ENCODE assay signal across 7 cellular contexts in the genomic region with DNA sequence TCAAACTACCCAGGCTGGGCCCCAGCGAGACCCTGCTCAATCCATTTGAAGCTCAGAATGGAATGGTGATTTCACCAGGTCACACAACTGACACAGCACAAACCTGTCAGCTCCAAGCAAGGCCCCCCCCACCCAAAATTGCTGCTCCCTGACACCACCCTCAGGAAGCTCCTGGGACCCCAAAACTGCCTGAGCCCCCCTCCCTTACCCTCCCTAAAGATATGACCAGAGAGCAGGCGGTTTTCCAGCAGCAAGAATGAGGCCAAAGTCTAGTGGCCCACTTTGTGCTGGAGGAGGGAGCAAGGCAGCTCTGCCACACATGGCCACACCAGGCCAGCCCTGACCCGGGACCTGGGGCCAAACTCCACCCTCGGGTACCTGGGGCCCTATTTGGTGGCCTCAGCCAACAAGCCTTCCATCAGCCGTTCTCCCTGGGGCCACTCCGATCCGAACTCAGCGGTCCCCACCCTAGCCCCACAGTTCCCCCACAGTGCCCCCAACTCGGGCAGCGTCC. TPM values are rescaled to one million over a fixed set of nuclear protein-coding genes. Genes with fewer than 3 reads are reported as not detected.
DNase-seq lines count a peak whose midpoint lies in the region; ATAC-seq, FAIRE-seq and TF ChIP-seq lines count a peak whose summit lies in the region.
"Had no signal": no experiment of that assay in that cellular context is flagged by ENCODE, and none has a peak within 500 bp of the region (broad histone marks: within the 10 kb centered on the region; RNA-seq: fewer than 3 reads in every experiment).

No MANE protein-coding gene starts in this region.

- H3K9me3 ChIP-seq in DND-41 (ENCODE audit: insufficient read depth, low read length, severe bottlenecking) = no peaks in the 10 kb centered on the region
- H3K9me3 ChIP-seq in body of pancreas = no peaks in the 10 kb centered on the region

- H3K9ac ChIP-seq in DND-41 (ENCODE audit: low read depth, low read length) = peak overlapping the region; percentile 18; the same call in 1 of the 2 replicates

- WGBS in body of pancreas, 2 donors = 14 to 15% methylated on average over 3 to 10 of the region's 10 CpGs

- H3K36me3 Mint-ChIP-seq in naive thymus-derived CD8-positive, alpha-beta T cell = no peaks in the 10 kb centered on the region

- H3K27ac Mint-ChIP-seq in naive thymus-derived CD8-positive, alpha-beta T cell = peak overlapping the region in 2 of 10 donors; percentile 19 to 86
- H3K27ac Mint-ChIP-seq: stimulated activated naive CD8-positive, alpha-beta T cell treated with anti-CD3 and anti-CD28 coated beads, Interleukin-15, Interleukin-2, amounts not matched to agents 100 ng/mL and 50 ng/mL, for 24 hours had no signal

- H4K20me1 ChIP-seq in DND-41 (ENCODE audit: insufficient read depth, low read length) = peaks cover 8% of the 10 kb centered on the region

- H2AFZ ChIP-seq in DND-41 (ENCODE audit: low read depth, low read length) = no peak overlapping the region

- peak overlapping the region; percentile 98 for H3K4me2 ChIP-seq in DND-41 (ENCODE audit: insufficient read depth, low read length)

- no peak for TF ChIP-seq CTCF in DND-41 (IDR thresholded peaks at IDR 0.05; ENCODE audit: borderline replicate concordance, extremely low read depth, low read length, poor library complexity, severe bottlenecking)
- TF ChIP-seq CTCF in body of pancreas (IDR thresholded peaks at IDR 0.05) = no peak

- DNase-seq in DND-41 (no peak), body of pancreas (peak; percentile 38 to 58 (median 47)), HTR-8/SVneo (ENCODE audit: insufficient read length, low spot score) (no peak), hippocampal formation (lab: John Stamatoyannopoulos, UW) (no peak)
- DNase-seq in naive thymus-derived CD8-positive, alpha-beta T cell = no peak

- no peaks in the 10 kb centered on the region for H3K9me3 Mint-ChIP-seq in naive thymus-derived CD8-positive, alpha-beta T cell
- H3K9me3 Mint-ChIP-seq: stimulated activated naive CD8-positive, alpha-beta T cell treated with anti-CD3 and anti-CD28 coated beads, Interleukin-15, Interleukin-2, amounts not matched to agents 100 ng/mL and 50 ng/mL, for 24 hours had no signal

- ATAC-seq in DND-41 (ENCODE audit: insufficient read depth, low read depth) = no peak
- no peak for ATAC-seq in body of pancreas
- no peak for ATAC-seq in naive thymus-derived CD8-positive, alpha-beta T cell
- no peak for ATAC-seq in GM21447 (IDR thresholded peaks at IDR 0.05; ENCODE audit: unreplicated experiment)

- intact Hi-C loops in body of pancreas (cut with DNase I) = no loop called here

- H3K27ac ChIP-seq in DND-41 (ENCODE audit: low read length) (no peak overlapping the region), body of pancreas (peak overlapping the region; percentile 80 to 97 (median 86))

- TF ChIP-seq POLR2A in body of pancreas (IDR thresholded peaks at IDR 0.05) = no peak

- H3K4me1 ChIP-seq in DND-41 (ENCODE audit: insufficient read depth, low read length) (peaks cover 35% of the 10 kb centered on the region), body of pancreas (peaks cover 70% of the 10 kb centered on the region)

- H3K4me3 ChIP-seq in DND-41 (ENCODE audit: low read depth in 1 of 2, low read length in 2 of 2) (peak overlapping the region in 1 of 2 experiments; percentile 36; a peak in 1 of 4 replicates), body of pancreas (peak overlapping the region; percentile 44 to 94)

- no peaks in the 10 kb centered on the region for H3K27me3 ChIP-seq in DND-41 (ENCODE audit: insufficient read depth, low read length, poor library complexity)
- H3K27me3 ChIP-seq in body of pancreas = no peaks in the 10 kb centered on the region

- peak overlapping the region in 9 of 10 donors; percentile 18 to 78 (median 37) for H3K4me3 Mint-ChIP-seq in naive thymus-derived CD8-positive, alpha-beta T cell
- H3K4me3 Mint-ChIP-seq: stimulated activated naive CD8-positive, alpha-beta T cell treated with anti-CD3 and anti-CD28 coated beads, Interleukin-15, Interleukin-2, amounts not matched to agents 100 ng/mL and 50 ng/mL, for 24 hours had no signal

- peaks cover 0 to 4% (median 0%) of the 10 kb centered on the region in 5 donors for H3K27me3 Mint-ChIP-seq in naive thymus-derived CD8-positive, alpha-beta T cell
- H3K27me3 Mint-ChIP-seq: stimulated activated naive CD8-positive, alpha-beta T cell treated with anti-CD3 and anti-CD28 coated beads, Interleukin-15, Interleukin-2, amounts not matched to agents 100 ng/mL and 50 ng/mL, for 24 hours had no signal

- H3K36me3 ChIP-seq in DND-41 (ENCODE audit: insufficient read depth, low read length) (peaks cover 9% of the 10 kb centered on the region; the same call in 1 of the 2 replicates), body of pancreas (replicated peaks in 1 of 2; ENCODE audit: insufficient read depth in 1 of 2, low read depth in 2 of 2) (no peaks in the 10 kb centered on the region)

- FAIRE-seq in HTR-8/SVneo (lab: Jason Lieb, UNC) = no peak

- POLR2A ChIA-PET in naive thymus-derived CD8-positive, alpha-beta T cell (lab: Charles Lee) = interaction anchor here (1.0 to 1.2 kb wide), 3 partner anchors 17 to 60 kb away, joined by 3 to 6 read pairs (median 4); a partner anchor contains a TSS

- peaks cover 34% of the 10 kb centered on the region for H3K79me2 ChIP-seq in DND-41 (ENCODE audit: insufficient read depth, low read length)

- H3K4me1 Mint-ChIP-seq in naive thymus-derived CD8-positive, alpha-beta T cell = peaks cover 4 to 20% (median 9%) of the 10 kb centered on the region in 4 donors

RNA-seq across cellular contexts. Expression of a gene that starts 2.3 kb away (rescaled TPM):
- 10 to 100 TPM; 67.6 to 83.3 TPM for total RNA-seq in body of pancreas
- 1 to 10 TPM; 1.1 to 1.6 TPM for total RNA-seq in naive thymus-derived CD8-positive, alpha-beta T cell
- 1 to 10 TPM in 2 of 3 donors, under 1 TPM in 1; 0.93 to 1.5 (median 1.3) TPM for polyA plus RNA-seq in naive thymus-derived CD8-positive, alpha-beta T cell

RNA-seq across cellular contexts. Expression of a gene that starts 17.4 kb away (rescaled TPM):
- 10 to 100 TPM; 27.4 to 27.8 TPM for total RNA-seq in body of pancreas
- 10 to 100 TPM; 38.9 to 42.3 TPM for total RNA-seq in naive thymus-derived CD8-positive, alpha-beta T cell
- 10 to 100 TPM; 21.9 to 52.4 (median 40.1) TPM for polyA plus RNA-seq in naive thymus-derived CD8-positive, alpha-beta T cell

RNA-seq across cellular contexts. Expression of a gene that starts 21.1 kb away (rescaled TPM):
- total RNA-seq in body of pancreas = 10 to 100 TPM in 1 of 2 donors, 1 to 10 TPM in 1; 9.2 to 10.4 TPM
- total RNA-seq in naive thymus-derived CD8-positive, alpha-beta T cell = not detected
- not detected for polyA plus RNA-seq in naive thymus-derived CD8-positive, alpha-beta T cell

RNA-seq across cellular contexts. Expression of a gene that starts 23.8 kb away (rescaled TPM):
- total RNA-seq in body of pancreas = 10 to 100 TPM; 45.2 to 84.6 TPM
- 100 to 1,000 TPM; 104 to 105 TPM for total RNA-seq in naive thymus-derived CD8-positive, alpha-beta T cell
- polyA plus RNA-seq in naive thymus-derived CD8-positive, alpha-beta T cell = 100 to 1,000 TPM; 102 to 106 (median 106) TPM

RNA-seq across cellular contexts. Expression of a gene that starts 28.2 kb away (rescaled TPM):
- 10 to 100 TPM; 13.2 to 20.1 TPM for total RNA-seq in body of pancreas
- 10 to 100 TPM; 49.7 to 56.7 TPM for total RNA-seq in naive thymus-derived CD8-positive, alpha-beta T cell
- polyA plus RNA-seq in naive thymus-derived CD8-positive, alpha-beta T cell = 10 to 100 TPM; 50.4 to 69.0 (median 57.0) TPM

Comparison
In these comparisons a context has a peak if more than half of its experiments do, and no peak if none do; other contexts are left out.
1. DNase-seq: peak in body of pancreas (4 of 4); none in DND-41 (single experiment), naive thymus-derived CD8-positive, alpha-beta T cell (0 of 10), HTR-8/SVneo (single experiment) and hippocampal formation (0 of 2).
2. RNA of a gene that starts 2.3 kb away (total RNA-seq): 67.6 to 83.3 TPM in body of pancreas; 1.1 to 1.6 TPM in naive thymus-derived CD8-positive, alpha-beta T cell; every median in the first group is over 10 times any median in the second.
3. RNA of a gene that starts 21.1 kb away (total RNA-seq): 9.2 to 10.4 TPM in body of pancreas; not detected in naive thymus-derived CD8-positive, alpha-beta T cell; every median in the first group is over 4 times any median in the second.